ENCODE assay signal across 1 cellular context in genomic region chr1:162197041-162197511, GRCh38.
TF ChIP-seq lines count a peak whose summit lies in the region.

No MANE protein-coding gene starts in this region.

TF ChIP-seq in liver, 16 proteins besides CTCF, POLR2A, EP300 and RAD21 (continued from another document):
- TF ChIP-seq ZBTB33 (IDR thresholded peaks at IDR 0.05) (peak; percentile 43), NR2F2 (IDR thresholded peaks at IDR 0.05) (no peak), MAX (IDR thresholded peaks at IDR 0.05) (peak; percentile 79), EGR1 (IDR thresholded peaks at IDR 0.05; ENCODE audit: low read depth in 2 of 2) (peak in 1 of 2 donors; percentile 16), GABPA (IDR thresholded peaks at IDR 0.05 in 1 of 2, conservative IDR thresholded peaks at IDR 0.05 in 1 of 2) (no peak), SP1 (IDR thresholded peaks at IDR 0.05) (peak; percentile 66), JUND (IDR thresholded peaks at IDR 0.05) (peak; percentile 56 to 58), FOXA1 (IDR thresholded peaks at IDR 0.05) (no peak), RXRA (IDR thresholded peaks at IDR 0.05) (peak; percentile 45 to 64), HNF4G (IDR thresholded peaks at IDR 0.05) (peak; percentile 85), YY1 (IDR thresholded peaks at IDR 0.05) (peak; percentile 51), HNF4A (conservative IDR thresholded peaks at IDR 0.05) (peak; percentile 89 to 91), ATF3 (IDR thresholded peaks at IDR 0.05) (peak; percentile 40)
TF ChIP-seq in liver: peak in this region for 12.
